In the genomic region with DNA sequence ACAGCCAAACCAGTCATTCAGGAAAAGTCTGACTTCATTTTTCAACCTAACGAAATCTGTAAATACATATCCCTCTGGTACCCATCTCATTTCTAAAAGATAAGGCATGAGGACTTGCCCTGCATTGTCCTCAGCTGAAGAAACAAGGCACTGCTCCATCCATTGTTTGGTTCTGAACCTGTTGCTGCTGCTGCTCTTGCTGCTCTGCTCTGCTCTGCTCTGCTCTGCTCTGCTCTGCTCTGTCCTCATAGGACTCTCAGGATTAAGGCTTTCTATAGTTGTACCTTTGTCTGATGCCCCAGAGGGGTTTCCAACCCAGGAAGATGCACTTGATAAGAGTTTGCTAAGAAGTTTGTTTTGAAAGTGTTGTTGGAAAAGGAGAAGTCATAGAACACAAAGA, we compare ENCODE assay signal across 12 cellular contexts.
"Had no signal": no experiment of that assay in that cellular context is flagged by ENCODE, and none has a peak within 500 bp of the region (broad histone marks: within the 10 kb centered on the region; RNA-seq: fewer than 3 reads in every experiment).

No MANE protein-coding gene starts in this region.

- FAIRE-seq: islet of Langerhans had no signal

- DNase-seq: activated CD4-positive, alpha-beta T cell treated with anti-CD3 and anti-CD28 coated beads, Interleukin-2, amount 50 U/mL, for 48 hours; activated gamma-delta T cell; amniotic stem cell; brain microvascular endothelial cell; effector memory CD4-positive, alpha-beta T cell; gastrocnemius medialis; midbrain; stimulated activated CD4-positive, alpha-beta T cell treated with anti-CD3 and anti-CD28 coated beads, Interleukin-12 subunit alpha, Interleukin-12 subunit beta, amount 100 ng/mL, for 4 hours; stimulated activated CD4-positive, alpha-beta T cell treated with anti-CD3 and anti-CD28 coated beads, Interleukin-2, amount 100 ng/mL, for 24 hours; T-cell had no signal

- H3K4me3 ChIP-seq: gastrocnemius medialis, tibial nerve had no signal

- H3K27me3 ChIP-seq: brain microvascular endothelial cell, gastrocnemius medialis, tibial nerve had no signal

- H3K9me3 ChIP-seq: gastrocnemius medialis, tibial nerve had no signal

- H3K27ac ChIP-seq: brain microvascular endothelial cell, tibial nerve had no signal

- ATAC-seq: gastrocnemius medialis, T-cell had no signal
